23 cellular contexts compared by ENCODE assay signal in genomic region chr17:75099881-75100595, GRCh38. TPM values are rescaled to one million over a fixed set of nuclear protein-coding genes. Genes with fewer than 3 reads are reported as not detected.
"Had no signal": no experiment of that assay in that cellular context is flagged by ENCODE, and none has a peak within 500 bp of the region (broad histone marks: within the 10 kb centered on the region; RNA-seq: fewer than 3 reads in every experiment).

No MANE protein-coding gene starts in this region.

- H3K27ac Mint-ChIP-seq: effector memory CD8-positive, alpha-beta T cell; immature natural killer cell; natural killer cell; stimulated activated effector memory CD8-positive, alpha-beta T cell treated with anti-CD3 and anti-CD28 coated beads, Interleukin-12 subunit alpha, Interleukin-12 subunit beta, amount 100 ng/mL, for 72 hours had no signal

- ATAC-seq: effector memory CD8-positive, alpha-beta T cell; left ventricle myocardium superior; lower lobe of right lung; natural killer cell; sciatic nerve; stimulated activated effector memory CD8-positive, alpha-beta T cell treated with anti-CD3 and anti-CD28 coated beads, Interleukin-12 subunit alpha, Interleukin-12 subunit beta, amount 100 ng/mL, for 72 hours had no signal

- H3K27me3 ChIP-seq: right atrium auricular region, tibial nerve, upper lobe of left lung, vagina had no signal

- H3K4me2 ChIP-seq: smooth muscle cell had no signal

- H3K36me3 ChIP-seq: prostate gland, thoracic aorta had no signal

- DNase-seq: effector memory CD8-positive, alpha-beta T cell; hypothalamus; immature natural killer cell; islet precursor cell; left ventricle myocardium superior; lower lobe of right lung; natural killer cell; stimulated activated CD4-positive, alpha-beta T cell treated with anti-CD3 and anti-CD28 coated beads, Interleukin-12 subunit alpha, Interleukin-12 subunit beta, amount 100 ng/mL, for 4 hours; stimulated activated CD4-positive, alpha-beta T cell treated with anti-CD3 and anti-CD28 coated beads, Interleukin-1b, Interleukin-23, amount 100 ng/mL, for 48 hours; stimulated activated CD4-positive, alpha-beta T cell treated with anti-CD3 and anti-CD28 coated beads, Interleukin-4, amount 100 ng/mL, for 1 hour; stimulated activated naive CD4-positive, alpha-beta T cell treated with Interleukin-2 at 50 U/mL for 16 hours; substantia nigra; upper lobe of left lung had no signal

- H3K9me3 ChIP-seq: lower lobe of right lung, prostate gland, right atrium auricular region, thoracic aorta, tibial nerve, upper lobe of left lung, vagina had no signal

- H3K36me3 Mint-ChIP-seq: natural killer cell; stimulated activated effector memory CD8-positive, alpha-beta T cell treated with anti-CD3 and anti-CD28 coated beads, Interleukin-12 subunit alpha, Interleukin-12 subunit beta, amount 100 ng/mL, for 72 hours had no signal

- H3K4me3 ChIP-seq: coronary artery, lower lobe of right lung, prostate gland, right atrium auricular region, smooth muscle cell, thoracic aorta, tibial nerve, upper lobe of left lung, vagina had no signal

- H3K9me3 Mint-ChIP-seq: effector memory CD8-positive, alpha-beta T cell; immature natural killer cell; natural killer cell; stimulated activated effector memory CD8-positive, alpha-beta T cell treated with anti-CD3 and anti-CD28 coated beads, Interleukin-12 subunit alpha, Interleukin-12 subunit beta, amount 100 ng/mL, for 72 hours had no signal

- H3K27me3 Mint-ChIP-seq: effector memory CD8-positive, alpha-beta T cell had no signal

- H3K27ac ChIP-seq: coronary artery, lower lobe of right lung, prostate gland, right atrium auricular region, thoracic aorta, tibial nerve, upper lobe of left lung, vagina had no signal

- H3K4me1 Mint-ChIP-seq: immature natural killer cell; natural killer cell; stimulated activated effector memory CD8-positive, alpha-beta T cell treated with anti-CD3 and anti-CD28 coated beads, Interleukin-12 subunit alpha, Interleukin-12 subunit beta, amount 100 ng/mL, for 72 hours had no signal

- H3K4me3 Mint-ChIP-seq: effector memory CD8-positive, alpha-beta T cell; immature natural killer cell; natural killer cell; stimulated activated effector memory CD8-positive, alpha-beta T cell treated with anti-CD3 and anti-CD28 coated beads, Interleukin-12 subunit alpha, Interleukin-12 subunit beta, amount 100 ng/mL, for 72 hours had no signal

RNA-seq across cellular contexts. Expression of gene SLC16A5, which starts 12.3 kb away (rescaled TPM):
- polyA plus RNA-seq: neural cell had no signal
